ENCODE assay signal across 23 cellular contexts in the genomic region with DNA sequence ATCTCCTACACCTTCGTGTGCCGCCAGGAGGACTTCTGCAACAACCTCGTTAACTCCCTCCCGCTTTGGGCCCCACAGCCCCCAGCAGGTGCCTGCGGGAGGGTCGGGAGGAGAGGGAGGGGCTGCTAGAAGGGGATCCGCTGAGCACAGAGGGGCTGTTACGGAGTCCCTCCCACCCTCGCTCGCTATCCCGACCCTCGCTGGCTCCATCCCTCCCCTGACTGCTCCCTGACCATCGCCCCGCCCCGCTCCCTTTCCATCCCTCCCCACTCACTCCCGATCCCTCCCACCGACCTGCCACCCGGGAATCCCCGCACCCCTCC. TPM values are rescaled to one million over a fixed set of nuclear protein-coding genes. Genes with fewer than 3 reads are reported as not detected.
DNase-seq lines count a peak whose midpoint lies in the region; ATAC-seq and TF ChIP-seq lines count a peak whose summit lies in the region.
"Had no signal": no experiment of that assay in that cellular context is flagged by ENCODE, and none has a peak within 500 bp of the region (broad histone marks: within the 10 kb centered on the region; RNA-seq: fewer than 3 reads in every experiment).

No MANE protein-coding gene starts in this region.

- H3K4me3 ChIP-seq in ectodermal cell (ENCODE audit: insufficient read depth, low read depth, low read length) (peak overlapping the region; percentile 39), mesendoderm (ENCODE audit: low read length) (peak overlapping the region; percentile 81)
- H3K4me3 ChIP-seq: GM12878, PC-9, SJSA1 had no signal

- no peaks in the 10 kb centered on the region for H3K9me3 ChIP-seq in ectodermal cell (ENCODE audit: control insufficient read depth, low read length)
- H3K9me3 ChIP-seq: SJSA1 had no signal

- H3K36me3 ChIP-seq in ectodermal cell (ENCODE audit: control insufficient read depth, insufficient read depth, low read length), result no peaks in the 10 kb centered on the region
- H3K36me3 ChIP-seq in mesendoderm (ENCODE audit: control insufficient read depth, insufficient read depth, low read length), result no peaks in the 10 kb centered on the region
- H3K36me3 ChIP-seq: SJSA1 had no signal

- DNase-seq in NCI-H146 (lab: John Stamatoyannopoulos, UW), result peak; percentile 80
- peak; percentile 74 for DNase-seq in mesendoderm
- peak; percentile 66 for DNase-seq in sciatic nerve (ENCODE audit: low spot score)
- no peak for DNase-seq in glomerular visceral epithelial cell (ENCODE audit: extremely low spot score)
- no peak for DNase-seq in amygdala (lab: John Stamatoyannopoulos, UW)
- DNase-seq in HEK293T (ENCODE audit: extremely low spot score), result no peak
- DNase-seq: activated CD4-positive, alpha-beta T cell treated with anti-CD3 and anti-CD28 coated beads for 1 hour; activated CD8-positive, alpha-beta memory T cell treated with anti-CD3 and anti-CD28 coated beads, Interleukin-2, amount 10 ng/mL, durations not matched to agents 7 days and 5 days; activated effector memory CD4-positive, alpha-beta T cell treated with Interleukin-2 at 50 U/mL for 16 hours; amniotic stem cell; foreskin fibroblast; KBM-7; mesenchymal stem cell; NCI-H774; PC-9; small intestine; stimulated activated CD4-positive, alpha-beta T cell treated with anti-CD3 and anti-CD28 coated beads, Interleukin-4, amount 100 ng/mL, for 4 hours; T-helper 9 cell had no signal

- POLR2A ChIA-PET in HEK293T (lab: Yijun Ruan, JAX), result no interaction called here

- peak overlapping the region; percentile 84 for H3K4me2 ChIP-seq in mesendoderm (ENCODE audit: low read length)
- H3K4me2 ChIP-seq: PC-9 had no signal

- no peaks in the 10 kb centered on the region for H3K79me1 ChIP-seq in mesendoderm (ENCODE audit: low read length)

- ATAC-seq in sciatic nerve, result peak; percentile 58
- no peak for ATAC-seq in HG03139 (IDR thresholded peaks at IDR 0.05; ENCODE audit: unreplicated experiment)
- ATAC-seq: activated CD8-positive, alpha-beta memory T cell treated with anti-CD3 and anti-CD28 coated beads, Interleukin-2, amount 10 ng/mL, durations not matched to agents 7 days and 5 days; GM12878 had no signal

- no peak overlapping the region for H2BK15ac ChIP-seq in mesendoderm (replicated peaks; ENCODE audit: low read depth)

- peak overlapping the region; percentile 71 for H3K9ac ChIP-seq in mesendoderm (ENCODE audit: low read length)

- H3K23ac ChIP-seq in mesendoderm (ENCODE audit: low read length), result peak overlapping the region; percentile 92

- WGBS in ectodermal cell, 2 experiments, result 2 to 3% methylated on average over 19 of the region's 19 CpGs
- no CpG with 5 or more reads among the region's 19 CpGs for WGBS in mesendoderm (ENCODE audit: extremely low coverage, insufficient coverage, low lambda C conversion rate)

- no peak overlapping the region for H3K18ac ChIP-seq in mesendoderm (ENCODE audit: low read length)

- H3K56ac ChIP-seq in mesendoderm (ENCODE audit: low read length), result peak overlapping the region; percentile 89

- no peaks in the 10 kb centered on the region for H3K79me2 ChIP-seq in mesendoderm (ENCODE audit: control insufficient read depth, insufficient read depth, low read length)

- H3K27ac ChIP-seq in ectodermal cell (ENCODE audit: insufficient read depth, low read depth, low read length, poor library complexity, severe bottlenecking), result no peak overlapping the region
- H3K27ac ChIP-seq in mesendoderm (ENCODE audit: low read depth, low read length), result no peak overlapping the region
- H3K27ac ChIP-seq: PC-9, SJSA1 had no signal

- peak overlapping the region; percentile 23 for H2BK5ac ChIP-seq in mesendoderm (ENCODE audit: low read length)

- H2AK5ac ChIP-seq in mesendoderm (ENCODE audit: low read length), result no peak overlapping the region

- intact Hi-C loops in sciatic nerve (cut with DNase I), result no loop called here

- H3K4me1 ChIP-seq in ectodermal cell (ENCODE audit: control insufficient read depth, insufficient read depth, low read length) (no peaks in the 10 kb centered on the region), mesendoderm (ENCODE audit: control insufficient read depth, low read depth, low read length) (no peaks in the 10 kb centered on the region)
- H3K4me1 ChIP-seq: SJSA1 had no signal

- CTCF ChIA-PET in HEK293T (lab: Yijun Ruan, JAX), result no interaction called here

- no peak overlapping the region for H3K4ac ChIP-seq in mesendoderm (ENCODE audit: low read depth, low read length)

- no peak overlapping the region for H4K8ac ChIP-seq in mesendoderm (ENCODE audit: low read depth, low read length)

- H4K5ac ChIP-seq in mesendoderm (ENCODE audit: low read length), result no peak overlapping the region

- peaks cover 14% of the 10 kb centered on the region for H3K27me3 ChIP-seq in ectodermal cell (ENCODE audit: control insufficient read depth, insufficient read depth, low read length, poor library complexity, severe bottlenecking)
- H3K27me3 ChIP-seq in mesendoderm (ENCODE audit: insufficient read depth, low read length, poor library complexity), result no peaks in the 10 kb centered on the region
- H3K27me3 ChIP-seq: SJSA1 had no signal

- H2BK120ac ChIP-seq in mesendoderm (ENCODE audit: low read depth, low read length), result no peak overlapping the region

TF ChIP-seq in HEK293T, 16 proteins besides CTCF, POLR2A, EP300 and RAD21:
- TF ChIP-seq CTBP1 (IDR thresholded peaks at IDR 0.05; ENCODE audit: borderline replicate concordance), result no peak
- TF ChIP-seq BHLHE40 (IDR thresholded peaks at IDR 0.05; ENCODE audit: borderline replicate concordance), result no peak
- no peak for TF ChIP-seq FOXM1 (IDR thresholded peaks at IDR 0.05; ENCODE audit: borderline replicate concordance)
- TF ChIP-seq LEF1 (IDR thresholded peaks at IDR 0.05; ENCODE audit: borderline replicate concordance), result no peak

RNA-seq across cellular contexts. Expression of gene CD177, which starts 0.8 kb away (rescaled TPM):
- polyA plus RNA-seq in ectodermal cell (2013, experiment 1 of 4), result 0.26 TPM
- 0.16 TPM for polyA plus RNA-seq in ectodermal cell (2013, experiment 2 of 4)
- not detected for polyA plus RNA-seq in ectodermal cell (2013, experiment 3 of 4)
- polyA plus RNA-seq in ectodermal cell (2013, experiment 4 of 4), result not detected
- polyA plus RNA-seq in mesendoderm (2013, experiment 1 of 2), result 20.5 TPM
- polyA plus RNA-seq in mesendoderm (2013, experiment 2 of 2), result 19.3 TPM
- total RNA-seq in sciatic nerve, result 19.3 TPM
- total RNA-seq: activated CD8-positive, alpha-beta memory T cell treated with anti-CD3 and anti-CD28 coated beads, Interleukin-2, amount 10 ng/mL, durations not matched to agents 7 days and 5 days; GM12878; osteoblast had no signal
- polyA plus RNA-seq: GM12878, small intestine had no signal

Comparison
In these comparisons a context has a peak if more than half of its experiments do, and no peak if none do; other contexts are left out.
1. DNase-seq: peak in NCI-H146 (single experiment), mesendoderm (single experiment) and sciatic nerve (single experiment); none in glomerular visceral epithelial cell (single experiment), amygdala (0 of 56) and HEK293T (single experiment).